In the genomic region with DNA sequence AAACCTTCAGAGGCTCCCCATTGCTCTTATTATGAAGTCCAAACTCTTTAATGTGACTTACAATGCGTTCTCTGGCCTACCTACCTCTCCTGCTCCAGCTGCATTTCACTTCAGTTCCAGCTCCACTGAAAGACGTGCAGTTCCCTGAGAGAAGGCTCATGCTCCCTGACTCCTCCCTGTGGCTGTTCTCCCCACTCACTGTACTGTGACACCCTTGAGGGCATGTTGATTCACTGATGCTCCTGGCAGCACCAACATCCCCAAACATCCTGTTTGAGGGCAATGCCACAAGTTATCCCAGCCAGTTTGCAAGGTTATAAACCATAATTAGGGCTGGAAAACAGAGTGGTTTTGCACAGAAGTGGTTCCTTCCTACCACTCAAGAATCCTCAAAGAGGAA, we compare ENCODE assay signal across 1 cellular context.
TF ChIP-seq lines count a peak whose summit lies in the region.

No MANE protein-coding gene starts in this region.

TF ChIP-seq in GM23338, 12 proteins besides CTCF, POLR2A, EP300 and RAD21 (continued from another document):
- no peak for TF ChIP-seq JUNB (IDR thresholded peaks at IDR 0.05; ENCODE audit: unreplicated experiment)
TF ChIP-seq in GM23338: peak in this region for 0.
